ENCODE assay signal across 1 cellular context in genomic region chr7:101244385-101245146, GRCh38.
TF ChIP-seq lines count a peak whose summit lies in the region.

Gene FIS1 (minus strand): TSS chr7:101245081. CDS start chr7:101245004, 77 bp downstream.

TF ChIP-seq in HepG2, 621 proteins besides CTCF, POLR2A, EP300 and RAD21 (continued from another document and continues in another):
- TF ChIP-seq SALL1 (CRISPR knock-in tag; IDR thresholded peaks at IDR 0.05) (peak; percentile 62), REST (IDR thresholded peaks at IDR 0.05; ENCODE audit: borderline replicate concordance in 1 of 2, low read depth in 1 of 2, low read length in 2 of 2) (no peak), KDM2A (CRISPR knock-in tag; IDR thresholded peaks at IDR 0.05; ENCODE audit: borderline replicate concordance, low read depth) (peak; percentile 99), ZNF792 (CRISPR knock-in tag; IDR thresholded peaks at IDR 0.05) (peak; percentile 68; the same call in 1 of the 2 replicates), ZBTB7B (CRISPR knock-in tag; IDR thresholded peaks at IDR 0.05) (0 out of 2 replicates have a peak, but pooled peaks have one; percentile 1), FOXO1 (CRISPR knock-in tag; IDR thresholded peaks at IDR 0.05) (peak; percentile 90), HMG20B (CRISPR knock-in tag; conservative IDR thresholded peaks at IDR 0.05) (no peak), MYC (CRISPR knock-in tag; IDR thresholded peaks at IDR 0.05; ENCODE audit: borderline replicate concordance) (peak; percentile 80), YY1 (IDR thresholded peaks at IDR 0.05; ENCODE audit: insufficient read depth, insufficient replicate concordance, low read depth, low read length) (peak; percentile 73), GABPA (IDR thresholded peaks at IDR 0.05; ENCODE audit: low read depth, low read length) (peak; percentile 88), GABPA (CRISPR knock-in tag; IDR thresholded peaks at IDR 0.05; ENCODE audit: low read depth) (peak; percentile 92), HNRNPUL1 (IDR thresholded peaks at IDR 0.05; ENCODE audit: low read depth, low read length) (no peak), ZNF230 (CRISPR knock-in tag; IDR thresholded peaks at IDR 0.05) (peak; percentile 40), RARA (CRISPR knock-in tag; IDR thresholded peaks at IDR 0.05) (peak; percentile 41; the same call in 1 of the 2 replicates), KDM5B (CRISPR knock-in tag; IDR thresholded peaks at IDR 0.05; ENCODE audit: borderline replicate concordance) (peak; percentile 73; the same call in 1 of the 2 replicates), HES4 (CRISPR knock-in tag; IDR thresholded peaks at IDR 0.05; ENCODE audit: borderline replicate concordance) (no peak; the same call in 1 of the 2 replicates), CREB3 (CRISPR knock-in tag; IDR thresholded peaks at IDR 0.05) (no peak), NFE2L1 (CRISPR knock-in tag; IDR thresholded peaks at IDR 0.05; ENCODE audit: borderline replicate concordance) (no peak), TEF (CRISPR knock-in tag; IDR thresholded peaks at IDR 0.05) (0 out of 2 replicates have a peak, but pooled peaks have one; percentile 35), ZC3H4 (CRISPR knock-in tag; IDR thresholded peaks at IDR 0.05; ENCODE audit: borderline replicate concordance) (peak; percentile 28; the same call in 1 of the 2 replicates), JUN (CRISPR knock-in tag; IDR thresholded peaks at IDR 0.05) (no peak), GMEB1 (CRISPR knock-in tag; IDR thresholded peaks at IDR 0.05; ENCODE audit: borderline replicate concordance) (peak; percentile 76), POGZ (CRISPR knock-in tag; IDR thresholded peaks at IDR 0.05) (peak; percentile 48; the same call in 1 of the 2 replicates), BRF2 (CRISPR knock-in tag; IDR thresholded peaks at IDR 0.05) (peak; percentile 49; the same call in 1 of the 2 replicates), ZNF124 (CRISPR knock-in tag; IDR thresholded peaks at IDR 0.05) (peak; percentile 46; the same call in 1 of the 2 replicates), ZSCAN12 (CRISPR knock-in tag; IDR thresholded peaks at IDR 0.05) (no peak), CBX5 (CRISPR knock-in tag; IDR thresholded peaks at IDR 0.05; ENCODE audit: borderline replicate concordance) (peak; percentile 8; the same call in 1 of the 2 replicates), ZNF598 (CRISPR knock-in tag; IDR thresholded peaks at IDR 0.05; ENCODE audit: borderline replicate concordance) (peak; percentile 36; the same call in 1 of the 2 replicates), TAF15 (IDR thresholded peaks at IDR 0.05; ENCODE audit: low read depth, low read length, poor library complexity, severe bottlenecking) (peak; percentile 67), ISL2 (CRISPR knock-in tag; IDR thresholded peaks at IDR 0.05) (peak; percentile 62), ZNF879 (CRISPR knock-in tag; IDR thresholded peaks at IDR 0.05) (peak; percentile 19; the same call in 1 of the 2 replicates), ZNF557 (CRISPR knock-in tag; IDR thresholded peaks at IDR 0.05) (no peak), CAMTA2 (CRISPR knock-in tag; IDR thresholded peaks at IDR 0.05; ENCODE audit: borderline replicate concordance) (0 out of 2 replicates have a peak, but pooled peaks have one; percentile 69), ZNF747 (CRISPR knock-in tag; IDR thresholded peaks at IDR 0.05; ENCODE audit: borderline replicate concordance) (no peak; the same call in 1 of the 2 replicates), ZNF337 (CRISPR knock-in tag; IDR thresholded peaks at IDR 0.05; ENCODE audit: borderline replicate concordance, low read depth) (no peak), TEAD2 (CRISPR knock-in tag; IDR thresholded peaks at IDR 0.05) (no peak), ZFP91 (CRISPR knock-in tag; IDR thresholded peaks at IDR 0.05; ENCODE audit: borderline replicate concordance) (peak; percentile 73), ZNF484 (CRISPR knock-in tag; IDR thresholded peaks at IDR 0.05; ENCODE audit: borderline replicate concordance, low read depth) (no peak), RBFOX2 (IDR thresholded peaks at IDR 0.05; ENCODE audit: low read depth, low read length) (peak; percentile 94), KDM5A (IDR thresholded peaks at IDR 0.05; ENCODE audit: borderline replicate concordance, low read length) (peak; percentile 89), ETV6 (CRISPR knock-in tag; conservative IDR thresholded peaks at IDR 0.05) (no peak), ZNF616 (CRISPR knock-in tag; IDR thresholded peaks at IDR 0.05; ENCODE audit: low read depth) (peak; percentile 66; the same call in 1 of the 2 replicates), ZMYM4 (CRISPR knock-in tag; IDR thresholded peaks at IDR 0.05) (0 out of 2 replicates have a peak, but pooled peaks have one; percentile 1), SMAD3 (CRISPR knock-in tag; IDR thresholded peaks at IDR 0.05) (no peak; the same call in 1 of the 2 replicates), ELF3 (CRISPR knock-in tag; IDR thresholded peaks at IDR 0.05) (peak; percentile 44; the same call in 1 of the 2 replicates), IKZF4 (CRISPR knock-in tag; IDR thresholded peaks at IDR 0.05; ENCODE audit: borderline replicate concordance, low read depth, not compliant biosample characterization) (peak; percentile 39), MAX (IDR thresholded peaks at IDR 0.05) (peak; percentile 90), CREM (IDR thresholded peaks at IDR 0.05) (peak; percentile 94), CREM (CRISPR knock-in tag; IDR thresholded peaks at IDR 0.05) (no peak), ZUFSP (CRISPR knock-in tag; IDR thresholded peaks at IDR 0.05; ENCODE audit: borderline replicate concordance) (no peak), FOSL2 (CRISPR knock-in tag; IDR thresholded peaks at IDR 0.05) (no peak; the same call in 1 of the 2 replicates), RXRA (CRISPR knock-in tag; IDR thresholded peaks at IDR 0.05) (peak; percentile 77)
